In genomic region chr5:6759401-6759800, GRCh38 we compare ENCODE assay signal across 14 cellular contexts. TPM values are rescaled to one million over a fixed set of nuclear protein-coding genes. Genes with fewer than 3 reads are reported as not detected.
DNase-seq lines count a peak whose midpoint lies in the region; ATAC-seq, FAIRE-seq and TF ChIP-seq lines count a peak whose summit lies in the region.
"Had no signal": no experiment of that assay in that cellular context is flagged by ENCODE, and none has a peak within 500 bp of the region (broad histone marks: within the 10 kb centered on the region; RNA-seq: fewer than 3 reads in every experiment).

No MANE protein-coding gene starts in this region.

- ATAC-seq in body of pancreas (no peak), HG02870 (IDR thresholded peaks at IDR 0.05; ENCODE audit: unreplicated experiment) (no peak), HG03354 (IDR thresholded peaks at IDR 0.05; ENCODE audit: poor library complexity, severe bottlenecking, unreplicated experiment) (no peak)

- no peak overlapping the region for H3K4me2 ChIP-seq in mesenchymal stem cell (ENCODE audit: low read length, poor library complexity, severe bottlenecking)

- H2BK15ac ChIP-seq in mesenchymal stem cell (ENCODE audit: low read depth, poor library complexity, severe bottlenecking), result no peak overlapping the region

- peak; percentile 74 for FAIRE-seq in HTR-8/SVneo (lab: Jason Lieb, UNC)
- FAIRE-seq: colon had no signal

- H2BK12ac ChIP-seq in mesenchymal stem cell (ENCODE audit: low read length in 2 of 2), result no peak overlapping the region

- no peak overlapping the region for H2AFZ ChIP-seq in mesenchymal stem cell (ENCODE audit: low read depth, low read length)

- H3K18ac ChIP-seq in mesenchymal stem cell (ENCODE audit: low read depth in 1 of 2, low read length in 2 of 2), result no peak overlapping the region

- H3K4ac ChIP-seq in mesenchymal stem cell (ENCODE audit: low read depth in 1 of 2, low read length in 2 of 2), result no peak overlapping the region

- H4K8ac ChIP-seq in mesenchymal stem cell (ENCODE audit: low read length), result no peak overlapping the region

- no peak overlapping the region for H4K91ac ChIP-seq in mesenchymal stem cell (ENCODE audit: low read length)

- H3K4me1 ChIP-seq in body of pancreas (no peaks in the 10 kb centered on the region), mesenchymal stem cell (ENCODE audit: control insufficient read depth, insufficient read depth, low read depth, low read length) (peaks cover 18% of the 10 kb centered on the region)
- H3K4me1 ChIP-seq: upper lobe of left lung had no signal

- H3K9me3 ChIP-seq in body of pancreas, result no peaks in the 10 kb centered on the region
- H3K9me3 ChIP-seq in mesenchymal stem cell (ENCODE audit: control insufficient read depth, low read length), result no peaks in the 10 kb centered on the region
- H3K9me3 ChIP-seq: upper lobe of left lung had no signal

- TF ChIP-seq POLR2A in body of pancreas (IDR thresholded peaks at IDR 0.05), result no peak

- no peak overlapping the region for H2BK120ac ChIP-seq in mesenchymal stem cell (ENCODE audit: low read depth, low read length)

- H3K27ac ChIP-seq in body of pancreas (no peak overlapping the region), mesenchymal stem cell (ENCODE audit: low read length, poor library complexity, severe bottlenecking) (peak overlapping the region; percentile 13)
- H3K27ac ChIP-seq: upper lobe of left lung had no signal

- H3K27me3 ChIP-seq in body of pancreas, result no peaks in the 10 kb centered on the region
- no peaks in the 10 kb centered on the region for H3K27me3 ChIP-seq in mesenchymal stem cell (ENCODE audit: control insufficient read depth in 1 of 2, insufficient read depth in 1 of 2, low read length in 2 of 2)
- H3K27me3 ChIP-seq: upper lobe of left lung had no signal

- peak; percentile 51 for DNase-seq in Daoy (ENCODE audit: low read depth)
- DNase-seq in HTR-8/SVneo (ENCODE audit: insufficient read length, low spot score), result peak; percentile 51
- DNase-seq in body of pancreas, result peak in 3 of 4 donors; percentile 41 to 58 (median 53)
- no peak for DNase-seq in mesenchymal stem cell
- DNase-seq in dedifferentiated amniotic fluid mesenchymal stem cell (ENCODE audit: extremely low spot score), result no peak
- no peak for DNase-seq in stimulated activated naive CD4-positive, alpha-beta T cell (lab: John Stamatoyannopoulos, UW)
- DNase-seq: activated naive CD4-positive, alpha-beta T cell treated with Interleukin-2 at 50 U/mL for 16 hours; COR-L47; IMR-90; retina had no signal

- intact Hi-C loops in body of pancreas (cut with DNase I), result no loop called here

- no peak overlapping the region for H3K23ac ChIP-seq in mesenchymal stem cell (ENCODE audit: low read length in 2 of 2)

- H3K36me3 ChIP-seq in body of pancreas (replicated peaks in 1 of 2; ENCODE audit: insufficient read depth in 1 of 2, low read depth in 2 of 2) (peaks cover 7 to 11% of the 10 kb centered on the region in 2 donors), mesenchymal stem cell (ENCODE audit: control insufficient read depth in 1 of 2, insufficient read depth in 2 of 2, low read depth in 1 of 2, low read length in 2 of 2) (peaks cover 45 to 54% of the 10 kb centered on the region in 2 experiments)

- 48 to 50% methylated on average over 6 to 9 of the region's 9 CpGs for WGBS in body of pancreas, 2 donors
- WGBS in mesenchymal stem cell, result 84% methylated on average over 8 of the region's 9 CpGs

- no peak overlapping the region for H3K14ac ChIP-seq in mesenchymal stem cell (ENCODE audit: low read length in 2 of 2)

- H3K79me1 ChIP-seq in mesenchymal stem cell (replicated peaks; ENCODE audit: low read length, poor library complexity, severe bottlenecking), result peaks cover 18% of the 10 kb centered on the region

- no peak overlapping the region for H2BK5ac ChIP-seq in mesenchymal stem cell (ENCODE audit: low read depth, low read length, poor library complexity, severe bottlenecking)

- no peak for TF ChIP-seq CTCF in body of pancreas (IDR thresholded peaks at IDR 0.05)

- H3K4me3 ChIP-seq in body of pancreas (no peak overlapping the region), mesenchymal stem cell (ENCODE audit: insufficient read depth in 1 of 2, low read depth in 1 of 2, low read length in 2 of 2) (no peak overlapping the region)
- H3K4me3 ChIP-seq: upper lobe of left lung had no signal

- no peak overlapping the region for H2AK5ac ChIP-seq in mesenchymal stem cell (ENCODE audit: low read length, severe bottlenecking)

- no peak overlapping the region for H3K9ac ChIP-seq in mesenchymal stem cell (ENCODE audit: low read length)

RNA-seq across cellular contexts. Expression of gene TENT4A, which starts 46.2 kb away (rescaled TPM):
- total RNA-seq in Daoy (2014; rRNA removed; shearing (Covaris generic)), result 4.2 and 5.4 TPM in 2 replicates
- 10 to 100 TPM; 11.9 to 27.7 TPM for total RNA-seq in body of pancreas
- polyA plus RNA-seq in mesenchymal stem cell (2013, experiment 1 of 2), result 18.7 TPM
- 19.1 TPM for polyA plus RNA-seq in mesenchymal stem cell (2013, experiment 2 of 2)

Comparison
In these comparisons a context has a peak if more than half of its experiments do, and no peak if none do; other contexts are left out.
1. DNase-seq: peak in Daoy (single experiment), HTR-8/SVneo (single experiment) and body of pancreas (3 of 4); none in mesenchymal stem cell (single experiment), dedifferentiated amniotic fluid mesenchymal stem cell (single experiment) and stimulated activated naive CD4-positive, alpha-beta T cell (0 of 6).